8 cellular contexts compared by ENCODE assay signal in genomic region chr1:51729156-51729823, GRCh38.
DNase-seq lines count a peak whose midpoint lies in the region; ATAC-seq, FAIRE-seq and TF ChIP-seq lines count a peak whose summit lies in the region.

No MANE protein-coding gene starts in this region.

- CTCF ChIA-PET in AG04449 (lab: Yijun Ruan, JAX), result interaction anchor here (0.8 kb wide), 1 partner anchor 32 kb away, joined by 5 read pairs; no protein-coding TSS in a partner anchor
- CTCF ChIA-PET in activated B cell treated with CpG ODN at 0.5 μM for 24 hours (lab: Charles Lee), result interaction anchor here (1.3 kb wide), 1 partner anchor 40 kb away, joined by 7 read pairs; no protein-coding TSS in a partner anchor

- POLR2A ChIA-PET in AG04449 (lab: Yijun Ruan, JAX), result no interaction called here
- POLR2A ChIA-PET in activated B cell treated with CpG ODN at 0.5 μM for 24 hours (lab: Charles Lee), result interaction anchor here (0.6 to 2.5 kb wide), 18 partner anchors 10 to 768 kb away, joined by 3 to 15 read pairs (median 4); partner anchors contain the start of gene EPS15

- peak overlapping the region; percentile 67 for H3K4me2 ChIP-seq in keratinocyte (ENCODE audit: control insufficient read depth, extremely low read depth, insufficient read depth, low read depth, low read length)

- no peaks in the 10 kb centered on the region for H3K9me1 ChIP-seq in keratinocyte (ENCODE audit: control insufficient read depth, extremely low read depth, insufficient read depth, low read length)

- H3K9me3 ChIP-seq in keratinocyte (ENCODE audit: control insufficient read depth, low read depth, low read length), result no peaks in the 10 kb centered on the region

- dilution Hi-C loops in keratinocyte (cut with MboI; ENCODE audit: extremely low pct_ligation_motif_present, low sequenced_read_pairs), result no loop called here

- no peaks in the 10 kb centered on the region for H4K20me1 ChIP-seq in keratinocyte (ENCODE audit: control insufficient read depth, extremely low read depth, insufficient read depth, low read length)

- peaks cover 31% of the 10 kb centered on the region for H3K79me2 ChIP-seq in keratinocyte (ENCODE audit: control insufficient read depth, insufficient read depth, low read length)

- peaks cover 8% of the 10 kb centered on the region for H3K4me1 ChIP-seq in keratinocyte (ENCODE audit: control insufficient read depth, extremely low read depth, insufficient read depth, low read length)

- H3K4me3 ChIP-seq in AG04449 (ENCODE audit: low read depth, low read length) (peak overlapping the region; percentile 75), keratinocyte (ENCODE audit: control insufficient read depth in 2 of 3, extremely low read depth in 1 of 3, insufficient read depth in 2 of 3, low read depth in 1 of 3, low read length in 3 of 3) (peak overlapping the region; percentile 43 to 80 (median 80))

- H3K27ac ChIP-seq in caudate nucleus (ENCODE audit: low read depth, low read length), result no peak overlapping the region
- peak overlapping the region; percentile 64 for H3K27ac ChIP-seq in keratinocyte (ENCODE audit: control insufficient read depth, insufficient read depth, low read length)

- no peaks in the 10 kb centered on the region for H3K9me3 Mint-ChIP-seq in activated B cell treated with CpG ODN at 0.5 μM for 24 hours

- H2AFZ ChIP-seq in keratinocyte (ENCODE audit: control insufficient read depth, low read length), result peak overlapping the region; percentile 72

- no peaks in the 10 kb centered on the region for H3K36me3 ChIP-seq in keratinocyte (ENCODE audit: control insufficient read depth in 2 of 2, extremely low read depth in 1 of 2, insufficient read depth in 2 of 2, low read length in 2 of 2)

- no peaks in the 10 kb centered on the region for H3K27me3 Mint-ChIP-seq in activated B cell treated with CpG ODN at 0.5 μM for 24 hours

- DNase-seq in AG04449 (ENCODE audit: low read depth, low spot score) (peak; percentile 41), NCI-H2196 (lab: John Stamatoyannopoulos, UW; ENCODE audit: unreplicated experiment) (peak; percentile 96), activated B cell treated with CpG ODN at 0.5 μM for 24 hours (peak; percentile 89), caudate nucleus (lab: John Stamatoyannopoulos, UW) (peak in 58 of 61 donors; percentile 10 to 87 (median 66)), keratinocyte (ENCODE audit: low read depth, low spot score) (no peak)
- DNase-seq in stimulated activated CD4-positive, alpha-beta T cell treated with anti-CD3 and anti-CD28 coated beads, Interleukin-12 subunit alpha, Interleukin-12 subunit beta, amount 100 ng/mL, for 4 hours, result peak; percentile 92

- H3K27me3 ChIP-seq in keratinocyte (ENCODE audit: control insufficient read depth, extremely low read depth, insufficient read depth, low read length), result no peaks in the 10 kb centered on the region

- peak overlapping the region; percentile 87 for H3K27ac Mint-ChIP-seq in activated B cell treated with CpG ODN at 0.5 μM for 24 hours

- peak overlapping the region; percentile 79 for H3K9ac ChIP-seq in keratinocyte (ENCODE audit: control insufficient read depth, extremely low read depth, insufficient read depth, low read length)

- TF ChIP-seq CTCF in AG04449 (IDR thresholded peaks at IDR 0.05; ENCODE audit: insufficient read depth, low read length, missing control alignments) (no peak), activated B cell treated with CpG ODN at 0.5 μM for 24 hours (IDR thresholded peaks at IDR 0.05) (no peak), keratinocyte (optimal IDR thresholded peaks at IDR 0.05 in 1 of 3, IDR thresholded peaks at IDR 0.05 in 1 of 3, conservative IDR thresholded peaks at IDR 0.05 in 1 of 3; ENCODE audit: extremely low read depth in 1 of 3, insufficient read depth in 2 of 3, low read length in 3 of 3) (no peak)

- peaks cover 48% of the 10 kb centered on the region for H3K4me1 Mint-ChIP-seq in activated B cell treated with CpG ODN at 0.5 μM for 24 hours

- ATAC-seq in GM18907 (IDR thresholded peaks at IDR 0.05; ENCODE audit: unreplicated experiment) (peak; percentile 94), HG03135 (IDR thresholded peaks at IDR 0.05; ENCODE audit: unreplicated experiment) (peak; percentile 91), activated B cell treated with CpG ODN at 0.5 μM for 24 hours (ENCODE audit: low read depth) (peak; percentile 96)

- FAIRE-seq in keratinocyte (lab: Jason Lieb, UNC), result no peak

- peak overlapping the region; percentile 95 for H3K4me3 Mint-ChIP-seq in activated B cell treated with CpG ODN at 0.5 μM for 24 hours

- peaks cover 1% of the 10 kb centered on the region for H3K36me3 Mint-ChIP-seq in activated B cell treated with CpG ODN at 0.5 μM for 24 hours (ENCODE audit: low read depth)

- intact Hi-C loops in activated B cell treated with CpG ODN at 0.5 μM for 24 hours (cut with micrococcal nuclease), result loop anchor here (1.0 to 10.0 kb wide), 5 partner anchors 38 to 494 kb away; partner anchors contain the start of genes EPS15, NRDC, OSBPL9 and RNF11
